1 cellular context compared by ENCODE assay signal in the genomic region with DNA sequence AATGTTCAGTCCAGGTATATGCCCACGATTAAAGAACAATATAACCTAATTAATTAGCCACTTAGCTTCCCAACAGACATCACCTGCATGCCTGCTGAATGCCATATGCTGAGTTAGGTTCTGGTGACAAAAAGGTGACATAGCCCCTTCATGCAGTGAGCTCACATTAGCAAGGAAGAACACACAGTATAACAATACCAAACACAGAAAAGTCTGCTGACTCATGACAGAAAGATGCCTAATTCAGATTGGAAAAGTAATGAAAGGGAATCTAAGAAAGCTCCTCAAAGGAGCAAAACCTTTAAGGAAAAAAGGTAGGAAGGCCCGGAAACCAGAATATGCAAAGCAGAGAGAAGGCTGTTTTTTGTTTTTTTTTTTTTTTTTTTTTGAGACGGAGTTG.
TF ChIP-seq lines count a peak whose summit lies in the region.

No MANE protein-coding gene starts in this region.

TF ChIP-seq in K562, 482 proteins besides CTCF, POLR2A, EP300 and RAD21:
- TF ChIP-seq C11orf30 (IDR thresholded peaks at IDR 0.05; ENCODE audit: low read depth), result peak; percentile 40; the same call in 1 of the 2 replicates
- no peak for TF ChIP-seq ZNF436 (CRISPR knock-in tag; IDR thresholded peaks at IDR 0.05)
- peak; percentile 44; the same call in 1 of the 2 replicates for TF ChIP-seq ZNF316 (IDR thresholded peaks at IDR 0.05)
- no peak for TF ChIP-seq MCM3 (IDR thresholded peaks at IDR 0.05)
- TF ChIP-seq NFE2 (IDR thresholded peaks at IDR 0.05; ENCODE audit: low read depth), result peak; percentile 60
- peak; percentile 51; the same call in 1 of the 2 replicates for TF ChIP-seq MAFG (tag; conservative IDR thresholded peaks at IDR 0.05)
